Comparison of ENCODE assay signal across 29 cellular contexts in genomic region chr1:113849072-113849471, GRCh38. TPM values are rescaled to one million over a fixed set of nuclear protein-coding genes. Genes with fewer than 3 reads are reported as not detected.
"Had no signal": no experiment of that assay in that cellular context is flagged by ENCODE, and none has a peak within 500 bp of the region (broad histone marks: within the 10 kb centered on the region; RNA-seq: fewer than 3 reads in every experiment).

No MANE protein-coding gene starts in this region.

- H3K9me3 ChIP-seq: suprapubic skin had no signal

- H3K36me3 ChIP-seq: heart left ventricle, neural progenitor cell, suprapubic skin, tibial nerve had no signal

- FAIRE-seq: endothelial cell of umbilical vein, islet of Langerhans, TTC549, urothelium cell line had no signal

- ATAC-seq: activated T-cell treated with anti-CD3 and anti-CD28 coated beads, Interleukin-2, amount 50 U/mL, for 72 hours; effector memory CD8-positive, alpha-beta T cell; esophagus mucosa; heart left ventricle; left ventricle myocardium superior; naive thymus-derived CD8-positive, alpha-beta T cell; sciatic nerve; stimulated activated memory B cell treated with anti-CD40 and anti-IgM and Interleukin-4, amounts not matched to agents 10 μg/mL and 1 μg/mL and 100 μg/mL, for 72 hours had no signal

- H3K4me3 ChIP-seq: heart left ventricle, neural progenitor cell, smooth muscle cell, stomach, suprapubic skin, tibial nerve had no signal

- DNase-seq: activated CD4-positive, alpha-beta T cell treated with anti-CD3 and anti-CD28 coated beads for 1 hour; activated CD4-positive, alpha-beta T cell treated with anti-CD3 and anti-CD28 coated beads, Interleukin-2, amount 50 U/mL, for 1 hour; activated CD8-positive, alpha-beta memory T cell treated with anti-CD3 and anti-CD28 coated beads for 24 hours; activated CD8-positive, alpha-beta memory T cell treated with anti-CD3 and anti-CD28 coated beads, Interleukin-2, amount 50 U/mL, for 4 hours; activated effector memory CD4-positive, alpha-beta T cell treated with Interleukin-2 at 50 U/mL for 16 hours; activated naive CD4-positive, alpha-beta T cell treated with anti-CD3 and anti-CD28 coated beads for 36 hours; activated T-cell treated with anti-CD3 and anti-CD28 coated beads, Interleukin-2, amount 50 U/mL, for 72 hours; aorta; effector memory CD8-positive, alpha-beta T cell; heart left ventricle; left ventricle myocardium superior; mammary epithelial cell; naive thymus-derived CD8-positive, alpha-beta T cell; stimulated activated CD4-positive, alpha-beta T cell treated with anti-CD3 and anti-CD28 coated beads, Interleukin-15, amount 100 ng/mL, for 24 hours; stomach had no signal

- H3K4me2 ChIP-seq: neural progenitor cell, smooth muscle cell had no signal

- H3K4me1 ChIP-seq: heart left ventricle, neural progenitor cell, stomach, suprapubic skin, tibial nerve had no signal

- H3K9ac ChIP-seq: neural progenitor cell had no signal

- H3K4me3 Mint-ChIP-seq: activated naive CD4-positive, alpha-beta T cell treated with anti-CD3 and anti-CD28 coated beads for 36 hours; activated T-cell treated with anti-CD3 and anti-CD28 coated beads, Interleukin-2, amount 50 U/mL, for 72 hours; brain; mesothelial cell of epicardium; neural progenitor cell; stimulated activated memory B cell treated with anti-CD40 and anti-IgM and Interleukin-4, amounts not matched to agents 10 μg/mL and 1 μg/mL and 100 μg/mL, for 72 hours had no signal

- H3K27ac ChIP-seq: heart left ventricle, neural progenitor cell, stomach, suprapubic skin, tibial nerve had no signal

- H3K36me3 Mint-ChIP-seq: brain, mesothelial cell of epicardium, neural progenitor cell had no signal

- H2AFZ ChIP-seq: neural progenitor cell had no signal

- H3K27me3 ChIP-seq: heart left ventricle, neural progenitor cell, stomach, suprapubic skin, tibial nerve had no signal

- H3K4me1 Mint-ChIP-seq: brain, mesothelial cell of epicardium, neural progenitor cell had no signal

- H3K27me3 Mint-ChIP-seq: brain; effector memory CD8-positive, alpha-beta T cell; naive thymus-derived CD8-positive, alpha-beta T cell; stimulated activated memory B cell treated with anti-CD40 and anti-IgM and Interleukin-4, amounts not matched to agents 10 μg/mL and 1 μg/mL and 100 μg/mL, for 72 hours had no signal

- H3K27ac Mint-ChIP-seq: activated T-cell treated with anti-CD3 and anti-CD28 coated beads, Interleukin-2, amount 50 U/mL, for 72 hours; brain; mesothelial cell of epicardium; neural progenitor cell; stimulated activated memory B cell treated with anti-CD40 and anti-IgM and Interleukin-4, amounts not matched to agents 10 μg/mL and 1 μg/mL and 100 μg/mL, for 72 hours had no signal

- H3K9me3 Mint-ChIP-seq: activated T-cell treated with anti-CD3 and anti-CD28 coated beads, Interleukin-2, amount 50 U/mL, for 72 hours; effector memory CD8-positive, alpha-beta T cell; neural progenitor cell had no signal

RNA-seq across cellular contexts. Expression of gene PTPN22, which starts 22.4 kb away (rescaled TPM):
- total RNA-seq: endothelial cell of umbilical vein, mesothelial cell of epicardium, smooth muscle cell had no signal
- polyA plus RNA-seq: endothelial cell of umbilical vein, smooth muscle cell had no signal

RNA-seq across cellular contexts. Expression of gene BCL2L15, which starts 38.3 kb away (rescaled TPM):
- total RNA-seq: cardiac septum, left ventricle myocardium superior had no signal
- polyA plus RNA-seq: smooth muscle cell had no signal
